In the genomic region with DNA sequence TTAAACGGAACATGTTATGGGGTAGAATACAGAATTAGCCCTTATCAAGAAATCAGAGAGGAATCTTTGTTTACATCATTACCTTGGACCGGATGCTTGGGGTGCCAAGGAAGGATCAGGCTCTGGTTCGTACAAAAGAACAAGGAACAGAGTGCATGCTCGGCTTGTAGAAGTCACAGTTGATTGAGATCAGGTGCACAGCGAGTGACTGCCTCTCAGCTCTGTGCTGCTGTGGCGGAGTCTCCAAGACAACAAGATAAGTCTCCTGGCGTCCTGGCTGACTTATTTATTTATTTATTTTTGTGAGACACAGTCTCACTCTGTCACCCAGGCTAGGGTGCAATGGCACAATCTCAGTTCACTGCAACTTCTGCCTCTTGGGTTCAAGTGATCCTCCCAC, we compare ENCODE assay signal across 17 cellular contexts. TPM values are rescaled to one million over a fixed set of nuclear protein-coding genes. Genes with fewer than 3 reads are reported as not detected.
DNase-seq lines count a peak whose midpoint lies in the region; ATAC-seq, FAIRE-seq and TF ChIP-seq lines count a peak whose summit lies in the region.
"Had no signal": no experiment of that assay in that cellular context is flagged by ENCODE, and none has a peak within 500 bp of the region (broad histone marks: within the 10 kb centered on the region; RNA-seq: fewer than 3 reads in every experiment).

No MANE protein-coding gene starts in this region.

- 81% methylated on average over 7 of the region's 7 CpGs for WGBS in suprapubic skin

- H3K27ac Mint-ChIP-seq in WTC11: no peak overlapping the region

- no peaks in the 10 kb centered on the region for H3K36me3 Mint-ChIP-seq in WTC11

- H3K4me3 ChIP-seq in kidney (ENCODE audit: low read length in 2 of 2) (no peak overlapping the region), suprapubic skin (no peak overlapping the region), coronary artery (no peak overlapping the region)
- H3K4me3 ChIP-seq: HAP-1 had no signal

- H3K9ac ChIP-seq in kidney (ENCODE audit: low read length in 2 of 2): no peak overlapping the region

- POLR2A ChIA-PET in WTC11 (lab: Charles Lee): no interaction called here

- peaks cover 12% of the 10 kb centered on the region for H3K27me3 Mint-ChIP-seq in WTC11 (ENCODE audit: low read depth)

- H3K4me3 Mint-ChIP-seq in WTC11: no peak overlapping the region

- H3K4me1 ChIP-seq in kidney (ENCODE audit: control insufficient read depth in 1 of 2, insufficient read depth in 1 of 2, low read depth in 1 of 2, low read length in 2 of 2) (no peaks in the 10 kb centered on the region), suprapubic skin (no peaks in the 10 kb centered on the region)
- H3K4me1 ChIP-seq: Caco-2, HAP-1 had no signal

- DNase-seq in DMS79 (lab: John Stamatoyannopoulos, UW): peak; percentile 95
- peak; percentile 25 for DNase-seq in NCI-H526 treated with DMSO at 0.1 percent for 48 hours (lab: John Stamatoyannopoulos, UW)
- peak; percentile 25 for DNase-seq in kidney
- DNase-seq in suprapubic skin (ENCODE audit: low spot score in 2 of 2): peak; percentile 13 to 43
- no peak for DNase-seq in WTC11 (ENCODE audit: low spot score)
- no peak for DNase-seq in D341Med (ENCODE audit: low spot score)
- DNase-seq in coronary artery (ENCODE audit: low spot score): no peak
- DNase-seq: Caco-2, IMR-90, NCI-H1105 treated with DMSO at 0.1 percent for 48 hours, NCI-H2029, NCI-H510A treated with DMSO at 0.1 percent for 48 hours had no signal

- no peak for FAIRE-seq in kidney (lab: Jason Lieb, UNC)

- TF ChIP-seq CTCF in kidney (IDR thresholded peaks at IDR 0.05; ENCODE audit: borderline replicate concordance, extremely low read depth, insufficient read depth) (no peak), suprapubic skin (IDR thresholded peaks at IDR 0.05) (no peak), WTC11 (IDR thresholded peaks at IDR 0.05) (no peak), coronary artery (IDR thresholded peaks at IDR 0.05) (no peak)

- H3K9me3 Mint-ChIP-seq in WTC11: no peaks in the 10 kb centered on the region

- intact Hi-C loops in kidney (cut with DNase I): no loop called here

- H3K9me3 ChIP-seq in kidney (ENCODE audit: control insufficient read depth in 1 of 2, low read length in 2 of 2) (no peaks in the 10 kb centered on the region), suprapubic skin (no peaks in the 10 kb centered on the region)
- H3K9me3 ChIP-seq: Caco-2, HAP-1 had no signal

- H3K36me3 ChIP-seq in kidney (ENCODE audit: control insufficient read depth in 1 of 2, insufficient read depth in 2 of 2, low read length in 2 of 2) (no peaks in the 10 kb centered on the region), suprapubic skin (no peaks in the 10 kb centered on the region)
- H3K36me3 ChIP-seq: HAP-1 had no signal

- CTCF ChIA-PET in WTC11 (lab: Charles Lee): no interaction called here

- H3K27ac ChIP-seq in kidney (ENCODE audit: low read depth in 2 of 2, low read length in 2 of 2) (no peak overlapping the region), suprapubic skin (no peak overlapping the region), coronary artery (no peak overlapping the region)

- ATAC-seq in WTC11: no peak
- ATAC-seq: Panc1, Right ventricle myocardium inferior had no signal

- peaks cover 15% of the 10 kb centered on the region for H3K4me1 Mint-ChIP-seq in WTC11

- no peak for TF ChIP-seq EP300 in suprapubic skin (IDR thresholded peaks at IDR 0.05)

- H3K27me3 ChIP-seq in suprapubic skin: no peaks in the 10 kb centered on the region

- no peak for TF ChIP-seq POLR2A in suprapubic skin (IDR thresholded peaks at IDR 0.05)

TF ChIP-seq in WTC11, 78 proteins besides CTCF, POLR2A, EP300 and RAD21 (continues in another document):
- TF ChIP-seq IRF1 (CRISPR knock-in tag; IDR thresholded peaks at IDR 0.05) (no peak), GTF2I (CRISPR knock-in tag; conservative IDR thresholded peaks at IDR 0.05) (no peak), E2F1 (CRISPR knock-in tag; IDR thresholded peaks at IDR 0.05) (no peak), NR1H2 (CRISPR knock-in tag; IDR thresholded peaks at IDR 0.05) (no peak), JAZF1 (CRISPR knock-in tag; IDR thresholded peaks at IDR 0.05) (no peak), ATF3 (CRISPR knock-in tag; conservative IDR thresholded peaks at IDR 0.05) (no peak), CREB1 (CRISPR knock-in tag; IDR thresholded peaks at IDR 0.05) (no peak), NFE2L1 (CRISPR knock-in tag; IDR thresholded peaks at IDR 0.05) (no peak)
- TF ChIP-seq, protein P1, sequence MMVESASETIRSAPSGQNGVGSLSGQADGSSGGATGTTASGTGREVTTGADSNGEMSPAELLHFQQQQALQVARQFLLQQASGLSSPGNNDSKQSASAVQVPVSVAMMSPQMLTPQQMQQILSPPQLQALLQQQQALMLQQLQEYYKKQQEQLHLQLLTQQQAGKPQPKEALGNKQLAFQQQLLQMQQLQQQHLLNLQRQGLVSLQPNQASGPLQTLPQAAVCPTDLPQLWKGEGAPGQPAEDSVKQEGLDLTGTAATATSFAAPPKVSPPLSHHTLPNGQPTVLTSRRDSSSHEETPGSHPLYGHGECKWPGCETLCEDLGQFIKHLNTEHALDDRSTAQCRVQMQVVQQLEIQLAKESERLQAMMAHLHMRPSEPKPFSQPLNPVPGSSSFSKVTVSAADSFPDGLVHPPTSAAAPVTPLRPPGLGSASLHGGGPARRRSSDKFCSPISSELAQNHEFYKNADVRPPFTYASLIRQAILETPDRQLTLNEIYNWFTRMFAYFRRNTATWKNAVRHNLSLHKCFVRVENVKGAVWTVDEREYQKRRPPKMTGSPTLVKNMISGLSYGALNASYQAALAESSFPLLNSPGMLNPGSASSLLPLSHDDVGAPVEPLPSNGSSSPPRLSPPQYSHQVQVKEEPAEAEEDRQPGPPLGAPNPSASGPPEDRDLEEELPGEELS (CRISPR knock-in tag; IDR thresholded peaks at IDR 0.05): no peak
- TF ChIP-seq, protein P2, sequence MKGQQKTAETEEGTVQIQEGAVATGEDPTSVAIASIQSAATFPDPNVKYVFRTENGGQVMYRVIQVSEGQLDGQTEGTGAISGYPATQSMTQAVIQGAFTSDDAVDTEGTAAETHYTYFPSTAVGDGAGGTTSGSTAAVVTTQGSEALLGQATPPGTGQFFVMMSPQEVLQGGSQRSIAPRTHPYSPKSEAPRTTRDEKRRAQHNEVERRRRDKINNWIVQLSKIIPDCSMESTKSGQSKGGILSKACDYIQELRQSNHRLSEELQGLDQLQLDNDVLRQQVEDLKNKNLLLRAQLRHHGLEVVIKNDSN (CRISPR knock-in tag; IDR thresholded peaks at IDR 0.05): no peak
- TF ChIP-seq, protein P3, sequence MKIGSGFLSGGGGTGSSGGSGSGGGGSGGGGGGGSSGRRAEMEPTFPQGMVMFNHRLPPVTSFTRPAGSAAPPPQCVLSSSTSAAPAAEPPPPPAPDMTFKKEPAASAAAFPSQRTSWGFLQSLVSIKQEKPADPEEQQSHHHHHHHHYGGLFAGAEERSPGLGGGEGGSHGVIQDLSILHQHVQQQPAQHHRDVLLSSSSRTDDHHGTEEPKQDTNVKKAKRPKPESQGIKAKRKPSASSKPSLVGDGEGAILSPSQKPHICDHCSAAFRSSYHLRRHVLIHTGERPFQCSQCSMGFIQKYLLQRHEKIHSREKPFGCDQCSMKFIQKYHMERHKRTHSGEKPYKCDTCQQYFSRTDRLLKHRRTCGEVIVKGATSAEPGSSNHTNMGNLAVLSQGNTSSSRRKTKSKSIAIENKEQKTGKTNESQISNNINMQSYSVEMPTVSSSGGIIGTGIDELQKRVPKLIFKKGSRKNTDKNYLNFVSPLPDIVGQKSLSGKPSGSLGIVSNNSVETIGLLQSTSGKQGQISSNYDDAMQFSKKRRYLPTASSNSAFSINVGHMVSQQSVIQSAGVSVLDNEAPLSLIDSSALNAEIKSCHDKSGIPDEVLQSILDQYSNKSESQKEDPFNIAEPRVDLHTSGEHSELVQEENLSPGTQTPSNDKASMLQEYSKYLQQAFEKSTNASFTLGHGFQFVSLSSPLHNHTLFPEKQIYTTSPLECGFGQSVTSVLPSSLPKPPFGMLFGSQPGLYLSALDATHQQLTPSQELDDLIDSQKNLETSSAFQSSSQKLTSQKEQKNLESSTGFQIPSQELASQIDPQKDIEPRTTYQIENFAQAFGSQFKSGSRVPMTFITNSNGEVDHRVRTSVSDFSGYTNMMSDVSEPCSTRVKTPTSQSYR (CRISPR knock-in tag; IDR thresholded peaks at IDR 0.05): no peak
- TF ChIP-seq, protein P4, sequence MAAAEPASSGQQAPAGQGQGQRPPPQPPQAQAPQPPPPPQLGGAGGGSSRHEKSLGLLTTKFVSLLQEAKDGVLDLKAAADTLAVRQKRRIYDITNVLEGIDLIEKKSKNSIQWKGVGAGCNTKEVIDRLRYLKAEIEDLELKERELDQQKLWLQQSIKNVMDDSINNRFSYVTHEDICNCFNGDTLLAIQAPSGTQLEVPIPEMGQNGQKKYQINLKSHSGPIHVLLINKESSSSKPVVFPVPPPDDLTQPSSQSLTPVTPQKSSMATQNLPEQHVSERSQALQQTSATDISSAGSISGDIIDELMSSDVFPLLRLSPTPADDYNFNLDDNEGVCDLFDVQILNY (CRISPR knock-in tag; IDR thresholded peaks at IDR 0.05): no peak

RNA-seq across cellular contexts. Expression of gene GLB1L2, which starts 31.8 kb away (rescaled TPM):
- total RNA-seq in kidney: 10.0 TPM
- 26.1 TPM for polyA plus RNA-seq in kidney (ENCODE audit: insufficient read depth, low read depth, low replicate concordance)
- 10 to 100 TPM; 11.5 to 28.3 (median 21.8) TPM for total RNA-seq in suprapubic skin
- 4.6 to 6.0 TPM (median 5.1 TPM) in 3 replicates for total RNA-seq in WTC11 (2021)
- total RNA-seq: LHCN-M2 had no signal

RNA-seq across cellular contexts. Expression of gene B3GAT1, which starts 48.5 kb away (rescaled TPM):
- 3.7 TPM for total RNA-seq in kidney
- polyA plus RNA-seq in kidney (ENCODE audit: insufficient read depth, low read depth, low replicate concordance): 0.82 TPM
- under 1 TPM; 0.26 to 0.93 (median 0.36) TPM for total RNA-seq in suprapubic skin
- 20.9 to 30.0 TPM (median 23.1 TPM) in 3 replicates for total RNA-seq in WTC11 (2021)
- total RNA-seq: G401, IMR-90, LHCN-M2 had no signal
- polyA plus RNA-seq: IMR-90 had no signal

Comparison
In these comparisons a context has a peak if more than half of its experiments do, and no peak if none do; other contexts are left out.
1. DNase-seq: peak in DMS79 (single experiment), NCI-H526 treated with DMSO at 0.1 percent for 48 hours (single experiment), kidney (single experiment) and suprapubic skin (2 of 2); none in WTC11 (single experiment), D341Med (single experiment) and coronary artery (single experiment).